Comparison of ENCODE assay signal across 1 cellular context in the genomic region with DNA sequence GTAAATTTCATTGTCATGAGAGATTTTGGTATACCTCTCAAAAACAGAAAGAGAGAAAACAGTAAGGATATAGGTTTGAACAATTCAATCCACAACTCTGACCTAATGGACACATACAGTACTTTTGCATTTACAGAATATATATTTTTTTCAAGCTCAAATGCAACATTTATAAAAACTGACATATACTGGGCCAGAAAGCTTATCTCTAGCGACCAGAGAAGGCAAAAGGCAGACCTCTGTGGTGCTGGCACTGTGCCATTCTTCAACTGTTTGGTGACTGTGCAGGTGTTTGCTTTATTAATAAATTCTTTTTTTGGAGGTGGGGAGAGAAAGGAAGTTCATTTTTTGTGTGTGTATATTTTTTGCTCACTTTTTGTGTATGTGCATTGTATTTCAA.
TF ChIP-seq lines count a peak whose summit lies in the region.

No MANE protein-coding gene starts in this region.

TF ChIP-seq in K562, 482 proteins besides CTCF, POLR2A, EP300 and RAD21 (continued from another document and continues in another):
- TF ChIP-seq, protein P1, sequence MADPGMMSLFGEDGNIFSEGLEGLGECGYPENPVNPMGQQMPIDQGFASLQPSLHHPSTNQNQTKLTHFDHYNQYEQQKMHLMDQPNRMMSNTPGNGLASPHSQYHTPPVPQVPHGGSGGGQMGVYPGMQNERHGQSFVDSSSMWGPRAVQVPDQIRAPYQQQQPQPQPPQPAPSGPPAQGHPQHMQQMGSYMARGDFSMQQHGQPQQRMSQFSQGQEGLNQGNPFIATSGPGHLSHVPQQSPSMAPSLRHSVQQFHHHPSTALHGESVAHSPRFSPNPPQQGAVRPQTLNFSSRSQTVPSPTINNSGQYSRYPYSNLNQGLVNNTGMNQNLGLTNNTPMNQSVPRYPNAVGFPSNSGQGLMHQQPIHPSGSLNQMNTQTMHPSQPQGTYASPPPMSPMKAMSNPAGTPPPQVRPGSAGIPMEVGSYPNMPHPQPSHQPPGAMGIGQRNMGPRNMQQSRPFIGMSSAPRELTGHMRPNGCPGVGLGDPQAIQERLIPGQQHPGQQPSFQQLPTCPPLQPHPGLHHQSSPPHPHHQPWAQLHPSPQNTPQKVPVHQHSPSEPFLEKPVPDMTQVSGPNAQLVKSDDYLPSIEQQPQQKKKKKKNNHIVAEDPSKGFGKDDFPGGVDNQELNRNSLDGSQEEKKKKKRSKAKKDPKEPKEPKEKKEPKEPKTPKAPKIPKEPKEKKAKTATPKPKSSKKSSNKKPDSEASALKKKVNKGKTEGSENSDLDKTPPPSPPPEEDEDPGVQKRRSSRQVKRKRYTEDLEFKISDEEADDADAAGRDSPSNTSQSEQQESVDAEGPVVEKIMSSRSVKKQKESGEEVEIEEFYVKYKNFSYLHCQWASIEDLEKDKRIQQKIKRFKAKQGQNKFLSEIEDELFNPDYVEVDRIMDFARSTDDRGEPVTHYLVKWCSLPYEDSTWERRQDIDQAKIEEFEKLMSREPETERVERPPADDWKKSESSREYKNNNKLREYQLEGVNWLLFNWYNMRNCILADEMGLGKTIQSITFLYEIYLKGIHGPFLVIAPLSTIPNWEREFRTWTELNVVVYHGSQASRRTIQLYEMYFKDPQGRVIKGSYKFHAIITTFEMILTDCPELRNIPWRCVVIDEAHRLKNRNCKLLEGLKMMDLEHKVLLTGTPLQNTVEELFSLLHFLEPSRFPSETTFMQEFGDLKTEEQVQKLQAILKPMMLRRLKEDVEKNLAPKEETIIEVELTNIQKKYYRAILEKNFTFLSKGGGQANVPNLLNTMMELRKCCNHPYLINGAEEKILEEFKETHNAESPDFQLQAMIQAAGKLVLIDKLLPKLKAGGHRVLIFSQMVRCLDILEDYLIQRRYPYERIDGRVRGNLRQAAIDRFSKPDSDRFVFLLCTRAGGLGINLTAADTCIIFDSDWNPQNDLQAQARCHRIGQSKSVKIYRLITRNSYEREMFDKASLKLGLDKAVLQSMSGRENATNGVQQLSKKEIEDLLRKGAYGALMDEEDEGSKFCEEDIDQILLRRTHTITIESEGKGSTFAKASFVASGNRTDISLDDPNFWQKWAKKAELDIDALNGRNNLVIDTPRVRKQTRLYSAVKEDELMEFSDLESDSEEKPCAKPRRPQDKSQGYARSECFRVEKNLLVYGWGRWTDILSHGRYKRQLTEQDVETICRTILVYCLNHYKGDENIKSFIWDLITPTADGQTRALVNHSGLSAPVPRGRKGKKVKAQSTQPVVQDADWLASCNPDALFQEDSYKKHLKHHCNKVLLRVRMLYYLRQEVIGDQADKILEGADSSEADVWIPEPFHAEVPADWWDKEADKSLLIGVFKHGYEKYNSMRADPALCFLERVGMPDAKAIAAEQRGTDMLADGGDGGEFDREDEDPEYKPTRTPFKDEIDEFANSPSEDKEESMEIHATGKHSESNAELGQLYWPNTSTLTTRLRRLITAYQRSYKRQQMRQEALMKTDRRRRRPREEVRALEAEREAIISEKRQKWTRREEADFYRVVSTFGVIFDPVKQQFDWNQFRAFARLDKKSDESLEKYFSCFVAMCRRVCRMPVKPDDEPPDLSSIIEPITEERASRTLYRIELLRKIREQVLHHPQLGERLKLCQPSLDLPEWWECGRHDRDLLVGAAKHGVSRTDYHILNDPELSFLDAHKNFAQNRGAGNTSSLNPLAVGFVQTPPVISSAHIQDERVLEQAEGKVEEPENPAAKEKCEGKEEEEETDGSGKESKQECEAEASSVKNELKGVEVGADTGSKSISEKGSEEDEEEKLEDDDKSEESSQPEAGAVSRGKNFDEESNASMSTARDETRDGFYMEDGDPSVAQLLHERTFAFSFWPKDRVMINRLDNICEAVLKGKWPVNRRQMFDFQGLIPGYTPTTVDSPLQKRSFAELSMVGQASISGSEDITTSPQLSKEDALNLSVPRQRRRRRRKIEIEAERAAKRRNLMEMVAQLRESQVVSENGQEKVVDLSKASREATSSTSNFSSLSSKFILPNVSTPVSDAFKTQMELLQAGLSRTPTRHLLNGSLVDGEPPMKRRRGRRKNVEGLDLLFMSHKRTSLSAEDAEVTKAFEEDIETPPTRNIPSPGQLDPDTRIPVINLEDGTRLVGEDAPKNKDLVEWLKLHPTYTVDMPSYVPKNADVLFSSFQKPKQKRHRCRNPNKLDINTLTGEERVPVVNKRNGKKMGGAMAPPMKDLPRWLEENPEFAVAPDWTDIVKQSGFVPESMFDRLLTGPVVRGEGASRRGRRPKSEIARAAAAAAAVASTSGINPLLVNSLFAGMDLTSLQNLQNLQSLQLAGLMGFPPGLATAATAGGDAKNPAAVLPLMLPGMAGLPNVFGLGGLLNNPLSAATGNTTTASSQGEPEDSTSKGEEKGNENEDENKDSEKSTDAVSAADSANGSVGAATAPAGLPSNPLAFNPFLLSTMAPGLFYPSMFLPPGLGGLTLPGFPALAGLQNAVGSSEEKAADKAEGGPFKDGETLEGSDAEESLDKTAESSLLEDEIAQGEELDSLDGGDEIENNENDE (IDR thresholded peaks at IDR 0.05; ENCODE audit: low read depth, low read length): no peak
- TF ChIP-seq MBD1 (CRISPR knock-in tag; IDR thresholded peaks at IDR 0.05): no peak
- no peak for TF ChIP-seq ZNF282 (CRISPR knock-in tag; IDR thresholded peaks at IDR 0.05)
- no peak for TF ChIP-seq PBX2 (CRISPR knock-in tag; IDR thresholded peaks at IDR 0.05; ENCODE audit: low read depth)
- TF ChIP-seq PBX2 (tag; conservative IDR thresholded peaks at IDR 0.05; ENCODE audit: low read depth): peak; percentile 87
- no peak for TF ChIP-seq CHD4 (IDR thresholded peaks at IDR 0.05; ENCODE audit: insufficient read depth, insufficient replicate concordance, low read depth, low read length, poor library complexity, severe bottlenecking)
- TF ChIP-seq TCF3 (CRISPR knock-in tag; IDR thresholded peaks at IDR 0.05): peak; percentile 89
- no peak for TF ChIP-seq ZBTB7A (IDR thresholded peaks at IDR 0.05; ENCODE audit: borderline replicate concordance, control insufficient read depth, low read depth, low read length)
- TF ChIP-seq ATF1 (CRISPR knock-in tag; IDR thresholded peaks at IDR 0.05): no peak
- 0 out of 2 replicates have a peak, but pooled peaks have one; percentile 9 for TF ChIP-seq ATF1 (tag; IDR thresholded peaks at IDR 0.05)
- peak; percentile 58; the same call in 1 of the 2 replicates for TF ChIP-seq JUND (IDR thresholded peaks at IDR 0.05; ENCODE audit: borderline replicate concordance, low read depth, low read length)
- TF ChIP-seq JUND (tag; IDR thresholded peaks at IDR 0.05; ENCODE audit: borderline replicate concordance, low read depth, low read length): no peak
- TF ChIP-seq IRF1 (CRISPR knock-in tag; IDR thresholded peaks at IDR 0.05; ENCODE audit: borderline replicate concordance): no peak
- TF ChIP-seq CBX3 (IDR thresholded peaks at IDR 0.05; ENCODE audit: borderline replicate concordance in 1 of 2, low read length in 2 of 2): no peak
- TF ChIP-seq PRDM10 (IDR thresholded peaks at IDR 0.05; ENCODE audit: partially characterized antibody): no peak
- TF ChIP-seq ZNF592 (IDR thresholded peaks at IDR 0.05): peak; percentile 28; the same call in 1 of the 2 replicates
- TF ChIP-seq MTA2 (IDR thresholded peaks at IDR 0.05; ENCODE audit: low read depth): peak; percentile 76
- TF ChIP-seq ID3 (CRISPR knock-in tag; IDR thresholded peaks at IDR 0.05): no peak
- no peak for TF ChIP-seq ID3 (tag; IDR thresholded peaks at IDR 0.05)
- peak; percentile 57 for TF ChIP-seq FOXM1 (IDR thresholded peaks at IDR 0.05; ENCODE audit: low read depth)
- no peak for TF ChIP-seq FOXM1 (CRISPR knock-in tag; IDR thresholded peaks at IDR 0.05; ENCODE audit: low read depth)
- TF ChIP-seq MAFK (IDR thresholded peaks at IDR 0.05; ENCODE audit: low read length): peak; percentile 27; the same call in 1 of the 2 replicates
- 0 out of 4 replicates have a peak, but pooled peaks of 1 of the 2 experiments have one; percentile 31 for TF ChIP-seq TRIM24 (IDR thresholded peaks at IDR 0.05)
- no peak for TF ChIP-seq HNRNPLL (IDR thresholded peaks at IDR 0.05; ENCODE audit: low read depth, low read length, poor library complexity, severe bottlenecking)
- TF ChIP-seq PML (IDR thresholded peaks at IDR 0.05; ENCODE audit: low read length): peak; percentile 86
- peak; percentile 84 for TF ChIP-seq SMARCE1 (IDR thresholded peaks at IDR 0.05)
